1 cellular context compared by ENCODE assay signal in genomic region chr3:157094751-157095480, GRCh38.
TF ChIP-seq lines count a peak whose summit lies in the region.

No MANE protein-coding gene starts in this region.

TF ChIP-seq in HepG2, 621 proteins besides CTCF, POLR2A, EP300 and RAD21 (continued from another document):
- TF ChIP-seq JUN (CRISPR knock-in tag; IDR thresholded peaks at IDR 0.05), result 0 out of 2 replicates have a peak, but pooled peaks have one; percentile 51
